In the genomic region with DNA sequence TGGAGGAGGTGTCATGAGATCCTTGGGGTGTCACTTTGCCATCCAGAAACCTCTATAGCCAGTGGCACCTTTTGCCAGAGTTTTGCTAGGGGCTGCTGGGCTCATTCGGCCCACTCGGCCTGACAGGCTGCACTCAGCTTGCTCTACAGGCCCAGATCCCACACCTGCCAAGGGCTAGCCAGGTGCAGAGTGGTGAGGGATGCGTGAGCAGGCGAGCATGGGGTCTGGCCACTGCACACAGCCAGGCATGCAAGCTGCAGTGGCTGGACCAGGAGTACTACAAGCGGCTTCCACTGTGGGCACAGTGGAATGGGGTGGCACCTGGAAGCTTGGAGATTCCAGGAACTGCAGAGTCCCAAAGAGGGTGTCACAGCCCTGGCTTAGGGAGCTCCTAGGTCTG, we compare ENCODE assay signal across 28 cellular contexts.
"Had no signal": no experiment of that assay in that cellular context is flagged by ENCODE, and none has a peak within 500 bp of the region (broad histone marks: within the 10 kb centered on the region; RNA-seq: fewer than 3 reads in every experiment).

No MANE protein-coding gene starts in this region.

- H3K36me3 ChIP-seq: brain microvascular endothelial cell, esophagus muscularis mucosa, gastrocnemius medialis had no signal

- H3K4me3 ChIP-seq: esophagus muscularis mucosa, gastrocnemius medialis had no signal

- FAIRE-seq: astrocyte, colon had no signal

- DNase-seq: activated CD4-positive, alpha-beta T cell treated with anti-CD3 and anti-CD28 coated beads for 48 hours; activated CD4-positive, alpha-beta T cell treated with anti-CD3 and anti-CD28 coated beads, Interleukin-2, amount 50 U/mL, for 1 hour; activated CD4-positive, alpha-beta T cell treated with anti-CD3 and anti-CD28 coated beads, Interleukin-2, amount 50 U/mL, for 48 hours; activated CD8-positive, alpha-beta memory T cell treated with anti-CD3 and anti-CD28 coated beads for 24 hours; activated CD8-positive, alpha-beta T cell treated with anti-CD3 and anti-CD28 coated beads for 36 hours; activated effector memory CD4-positive, alpha-beta T cell treated with Interleukin-2 at 50 U/mL for 16 hours; activated gamma-delta T cell treated with Interleukin-2 at 50 U/mL for 16 hours; activated naive CD4-positive, alpha-beta T cell treated with anti-CD3 and anti-CD28 coated beads, Interleukin-2, amount 50 U/mL, for 16 hours; activated naive CD4-positive, alpha-beta T cell treated with Interleukin-2 at 50 U/mL for 16 hours; activated T-cell treated with anti-CD3 and anti-CD28 coated beads, Interleukin-2, amount 50 U/mL, for 4 hours; amniotic stem cell; anterior cingulate cortex; brain microvascular endothelial cell; cortex of kidney; dermis blood vessel endothelial cell; effector CD4-positive, alpha-beta T cell; effector memory CD8-positive, alpha-beta T cell; erythroblast; foreskin keratinocyte; gastrocnemius medialis; SW 1271; T-helper 1 cell; T-helper 17 cell; T1000 had no signal

- ATAC-seq: activated CD8-positive, alpha-beta T cell treated with anti-CD3 and anti-CD28 coated beads for 36 hours; activated T-cell treated with anti-CD3 and anti-CD28 coated beads, Interleukin-2, amount 50 U/mL, for 4 hours; activated T-helper 17 cell treated with anti-CD3 and anti-CD28 coated beads, Interleukin-2, amount 50 U/mL, for 72 hours; effector memory CD8-positive, alpha-beta T cell; foreskin keratinocyte; gastrocnemius medialis; T-helper 17 cell had no signal

- H3K27ac ChIP-seq: brain microvascular endothelial cell, esophagus muscularis mucosa, foreskin keratinocyte, gastrocnemius medialis had no signal

- H3K9me3 ChIP-seq: esophagus muscularis mucosa, gastrocnemius medialis had no signal

- H3K27me3 ChIP-seq: brain microvascular endothelial cell, esophagus muscularis mucosa, foreskin keratinocyte, gastrocnemius medialis had no signal

- H3K4me1 ChIP-seq: esophagus muscularis mucosa, foreskin keratinocyte, gastrocnemius medialis had no signal
